Comparison of ENCODE assay signal across 11 cellular contexts in genomic region chr7:76354981-76355730, GRCh38. TPM values are rescaled to one million over a fixed set of nuclear protein-coding genes. Genes with fewer than 3 reads are reported as not detected.
A peak's percentile ranks its signal among the peaks of the same experiment; 100 is the strongest.
DNase-seq lines count a peak whose midpoint lies in the region; ATAC-seq and TF ChIP-seq lines count a peak whose summit lies in the region.
"Had no signal": no experiment of that assay in that cellular context is flagged by ENCODE, and none has a peak within 500 bp of the region (broad histone marks: within the 10 kb centered on the region; RNA-seq: fewer than 3 reads in every experiment).

No MANE protein-coding gene starts in this region.

- no peak overlapping the region for H3K27ac Mint-ChIP-seq in MCF 10A (ENCODE audit: low read depth, unreplicated experiment)
- H3K27ac Mint-ChIP-seq in glutamatergic neuron (ENCODE audit: unreplicated experiment): peak overlapping the region; percentile 67

- no peak overlapping the region for H3K27ac ChIP-seq in breast epithelium
- no peak overlapping the region for H3K27ac ChIP-seq in SU-DHL-6 (ENCODE audit: low read depth, low read length)
- H3K27ac ChIP-seq in skeletal muscle tissue (ENCODE audit: low read depth, low read length): peak overlapping the region; percentile 3

- H3K27me3 ChIP-seq in breast epithelium: no peaks in the 10 kb centered on the region
- H3K27me3 ChIP-seq in SU-DHL-6 (ENCODE audit: low read length): no peaks in the 10 kb centered on the region
- H3K27me3 ChIP-seq in skeletal muscle tissue (ENCODE audit: control insufficient read depth in 3 of 3, insufficient read depth in 3 of 3, low read length in 3 of 3): no peaks in the 10 kb centered on the region
- H3K27me3 ChIP-seq: testis had no signal

- no peak for TF ChIP-seq POLR2A in breast epithelium (IDR thresholded peaks at IDR 0.05)
- TF ChIP-seq POLR2A in lower leg skin (IDR thresholded peaks at IDR 0.05): no peak

- 73 to 84% methylated on average over 9 of the region's 9 CpGs for WGBS in lower leg skin, 2 donors

- POLR2A ChIA-PET in MCF 10A (lab: Yijun Ruan, JAX): interaction anchor here (0.7 to 5.9 kb wide), 3 partner anchors 21 to 35 kb away, joined by 3 to 130 read pairs (median 4); no protein-coding TSS in a partner anchor

- no peaks in the 10 kb centered on the region for H3K9me2 ChIP-seq in SU-DHL-6 (replicated peaks; ENCODE audit: insufficient read depth, low read length)

- no TSS peak for BruUV-seq in MCF 10A (replicated peaks; lab: Mats Ljungman, UMichigan)

- CTCF ChIA-PET in MCF 10A (lab: Yijun Ruan, JAX): interaction anchor here (1.0 to 1.3 kb wide), 2 partner anchors 10 to 64 kb away, joined by 3 to 4 read pairs; no protein-coding TSS in a partner anchor

- H3K4me3 ChIP-seq in breast epithelium: no peak overlapping the region
- no peak overlapping the region for H3K4me3 ChIP-seq in SU-DHL-6 (ENCODE audit: insufficient read depth, low read length, poor library complexity, severe bottlenecking)
- peak overlapping the region in 2 of 3 donors; percentile 12 to 15 for H3K4me3 ChIP-seq in skeletal muscle tissue (ENCODE audit: low read length in 3 of 3)
- no peak overlapping the region for H3K4me3 ChIP-seq in lower leg skin (ENCODE audit: low read depth, poor library complexity, severe bottlenecking)
- H3K4me3 ChIP-seq: testis had no signal

- TF ChIP-seq CTCF in MCF 10A (IDR thresholded peaks at IDR 0.05; ENCODE audit: unreplicated experiment): no peak
- no peak for TF ChIP-seq CTCF in breast epithelium (IDR thresholded peaks at IDR 0.05)
- no peak for TF ChIP-seq CTCF in SU-DHL-6 (IDR thresholded peaks at IDR 0.05; ENCODE audit: insufficient read depth, low read length, poor library complexity, severe bottlenecking)
- no peak for TF ChIP-seq CTCF in glutamatergic neuron (IDR thresholded peaks at IDR 0.05; ENCODE audit: partially characterized antibody, unreplicated experiment)
- no peak for TF ChIP-seq CTCF in lower leg skin (IDR thresholded peaks at IDR 0.05)

- intact Hi-C loops in MCF 10A (cut with micrococcal nuclease) (no loop called here), breast epithelium (cut with DNase I; ENCODE audit: low total_unique reads) (no loop called here), lower leg skin (cut with DNase I; ENCODE audit: low total_unique reads) (no loop called here)

- H2AFZ ChIP-seq in SU-DHL-6 (ENCODE audit: low read depth, low read length, severe bottlenecking): no peak overlapping the region

- H3K9ac ChIP-seq in SU-DHL-6 (ENCODE audit: low read length) (no peak overlapping the region), skeletal muscle tissue (ENCODE audit: low read depth in 1 of 3, low read length in 3 of 3) (no peak overlapping the region)

- H4K20me1 ChIP-seq in SU-DHL-6 (ENCODE audit: low read depth, low read length): peaks cover 50% of the 10 kb centered on the region

- H3K4me1 Mint-ChIP-seq in MCF 10A (ENCODE audit: insufficient read depth, unreplicated experiment) (peaks cover 34% of the 10 kb centered on the region), glutamatergic neuron (ENCODE audit: low read depth, unreplicated experiment) (peaks cover 36% of the 10 kb centered on the region)

- peaks cover 3% of the 10 kb centered on the region; the same call in 1 of the 2 replicates for H3F3A ChIP-seq in SU-DHL-6 (ENCODE audit: insufficient read depth)

- no peak for DNase-seq in MCF 10A (ENCODE audit: unreplicated experiment)
- no peak for DNase-seq in breast epithelium (ENCODE audit: low spot score in 2 of 2)
- no peak for DNase-seq in glutamatergic neuron
- DNase-seq in lower leg skin (ENCODE audit: low spot score in 2 of 2): no peak
- DNase-seq in cerebellum (ENCODE audit: low spot score): no peak
- DNase-seq: kidney, T-helper 9 cell had no signal

- H3K4me1 ChIP-seq in breast epithelium (peaks cover 0 to 10% of the 10 kb centered on the region in 2 donors), skeletal muscle tissue (ENCODE audit: control insufficient read depth in 3 of 3, insufficient read depth in 3 of 3, low read length in 3 of 3) (peaks cover 53 to 66% (median 54%) of the 10 kb centered on the region in 3 donors)

- H3K36me3 Mint-ChIP-seq in MCF 10A (ENCODE audit: insufficient read depth, unreplicated experiment) (peaks cover 49% of the 10 kb centered on the region), glutamatergic neuron (ENCODE audit: unreplicated experiment) (peaks cover 21% of the 10 kb centered on the region)

- H3K36me3 ChIP-seq in breast epithelium: no peaks in the 10 kb centered on the region
- peaks cover 30% of the 10 kb centered on the region for H3K36me3 ChIP-seq in SU-DHL-6 (ENCODE audit: low read length)
- H3K36me3 ChIP-seq in skeletal muscle tissue (ENCODE audit: control insufficient read depth in 3 of 3, insufficient read depth in 3 of 3, low read length in 3 of 3): peaks cover 0 to 5% (median 4%) of the 10 kb centered on the region in 3 donors

- peak overlapping the region; percentile 47 for H3K4me3 Mint-ChIP-seq in MCF 10A (ENCODE audit: unreplicated experiment)
- H3K4me3 Mint-ChIP-seq in glutamatergic neuron (ENCODE audit: unreplicated experiment): peak overlapping the region; percentile 98

- H3K27me3 Mint-ChIP-seq in MCF 10A (ENCODE audit: insufficient read depth, unreplicated experiment) (no peaks in the 10 kb centered on the region), glutamatergic neuron (ENCODE audit: unreplicated experiment) (peaks cover 19% of the 10 kb centered on the region)

- H3K9me3 Mint-ChIP-seq in MCF 10A (ENCODE audit: unreplicated experiment) (no peaks in the 10 kb centered on the region), glutamatergic neuron (ENCODE audit: unreplicated experiment) (peaks cover 26% of the 10 kb centered on the region)

- H3K9me3 ChIP-seq in breast epithelium (no peaks in the 10 kb centered on the region), SU-DHL-6 (ENCODE audit: insufficient read depth, low read length) (no peaks in the 10 kb centered on the region), skeletal muscle tissue (ENCODE audit: control insufficient read depth in 3 of 3, low read length in 3 of 3) (no peaks in the 10 kb centered on the region)
- H3K9me3 ChIP-seq: testis had no signal

- H3K4me2 ChIP-seq in SU-DHL-6 (ENCODE audit: low read depth, low read length, poor library complexity, severe bottlenecking): peak overlapping the region; percentile 9

- H3K79me2 ChIP-seq in SU-DHL-6 (ENCODE audit: insufficient read depth, low read length): peaks cover 86% of the 10 kb centered on the region

- ATAC-seq in GM18858 (IDR thresholded peaks at IDR 0.05; ENCODE audit: unreplicated experiment): no peak

RNA-seq across cellular contexts. Expression of gene YWHAG, which starts 3.6 kb away (rescaled TPM):
- 177 and 178 TPM in 2 replicates for total RNA-seq in MCF 10A (2022)
- 100 to 1,000 TPM in 1 of 3 donors, 10 to 100 TPM in 2; 58.7 to 128 (median 63.7) TPM for total RNA-seq in breast epithelium
- 650 TPM for total RNA-seq in glutamatergic neuron (ENCODE audit: unreplicated experiment)
- 86.1 TPM for total RNA-seq in skeletal muscle tissue
- 10 to 100 TPM; 46.5 to 64.5 (median 56.4) TPM for total RNA-seq in lower leg skin
- total RNA-seq in cerebellum: 226 TPM

RNA-seq across cellular contexts. Expression of gene HSPB1, which starts 52.7 kb away (rescaled TPM):
- 158 and 198 TPM in 2 replicates for total RNA-seq in MCF 10A (2022)
- total RNA-seq in breast epithelium: 100 to 1,000 TPM; 210 to 264 (median 211) TPM
- total RNA-seq in glutamatergic neuron (ENCODE audit: unreplicated experiment): 50.4 TPM
- total RNA-seq in skeletal muscle tissue: 80.4 TPM
- 1,000 to 10,000 TPM; 1,628 to 3,756 (median 2,658) TPM for total RNA-seq in lower leg skin
- total RNA-seq in cerebellum: 11.9 TPM

RNA-seq across cellular contexts. Expression of gene SSC4D, which starts 54.3 kb away (rescaled TPM):
- total RNA-seq in MCF 10A (2022) (0.42 and 0.58 TPM in 2 replicates), breast epithelium (1 to 10 TPM in 2 of 3 donors, not detected in 1; 1.9 to 2.6 TPM), glutamatergic neuron (ENCODE audit: unreplicated experiment) (6.1 TPM), skeletal muscle tissue (1.0 TPM), lower leg skin (under 1 TPM in 3 of 4 donors, not detected in 1; 0.71 to 0.88 (median 0.74) TPM), cerebellum (0.73 TPM)

Comparison
In these comparisons a context has a peak if more than half of its experiments do, and no peak if none do; other contexts are left out.
1. H3K4me3 ChIP-seq: peak in skeletal muscle tissue (2 of 3); none in breast epithelium (0 of 3), SU-DHL-6 (single experiment) and lower leg skin (single experiment).